9 cellular contexts compared by ENCODE assay signal in the genomic region with DNA sequence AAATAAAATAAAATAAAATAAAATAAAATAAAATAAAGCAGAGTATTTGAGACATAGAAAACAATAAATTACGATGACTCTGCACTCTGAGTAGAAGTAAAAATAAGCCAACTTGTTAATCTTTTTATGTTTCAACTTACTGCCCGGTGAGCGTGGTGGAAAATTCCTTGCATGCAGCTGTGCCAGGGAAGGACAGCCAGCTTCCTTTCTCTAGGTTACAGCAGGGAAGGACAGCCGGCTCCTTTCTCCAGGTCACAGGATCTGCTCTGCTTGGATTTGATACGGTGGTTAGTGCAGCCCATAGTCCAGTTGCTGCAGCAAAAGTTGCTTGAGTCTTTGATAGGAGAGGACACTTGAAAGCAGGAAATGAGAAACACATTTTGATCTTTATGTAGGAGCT. TPM values are rescaled to one million over a fixed set of nuclear protein-coding genes. Genes with fewer than 3 reads are reported as not detected.
"Had no signal": no experiment of that assay in that cellular context is flagged by ENCODE, and none has a peak within 500 bp of the region (broad histone marks: within the 10 kb centered on the region; RNA-seq: fewer than 3 reads in every experiment).

No MANE protein-coding gene starts in this region.

RNA-seq across cellular contexts. Expression of a gene that starts 13.8 kb away (rescaled TPM):
- total RNA-seq: OCI-LY7, PC-9, Peyer's patch, Right ventricle myocardium inferior, RPMI7951, SJCRH30, SJSA1, SK-MEL-5 had no signal
- polyA plus RNA-seq: SK-N-SH had no signal
